19 cellular contexts compared by ENCODE assay signal in the genomic region with DNA sequence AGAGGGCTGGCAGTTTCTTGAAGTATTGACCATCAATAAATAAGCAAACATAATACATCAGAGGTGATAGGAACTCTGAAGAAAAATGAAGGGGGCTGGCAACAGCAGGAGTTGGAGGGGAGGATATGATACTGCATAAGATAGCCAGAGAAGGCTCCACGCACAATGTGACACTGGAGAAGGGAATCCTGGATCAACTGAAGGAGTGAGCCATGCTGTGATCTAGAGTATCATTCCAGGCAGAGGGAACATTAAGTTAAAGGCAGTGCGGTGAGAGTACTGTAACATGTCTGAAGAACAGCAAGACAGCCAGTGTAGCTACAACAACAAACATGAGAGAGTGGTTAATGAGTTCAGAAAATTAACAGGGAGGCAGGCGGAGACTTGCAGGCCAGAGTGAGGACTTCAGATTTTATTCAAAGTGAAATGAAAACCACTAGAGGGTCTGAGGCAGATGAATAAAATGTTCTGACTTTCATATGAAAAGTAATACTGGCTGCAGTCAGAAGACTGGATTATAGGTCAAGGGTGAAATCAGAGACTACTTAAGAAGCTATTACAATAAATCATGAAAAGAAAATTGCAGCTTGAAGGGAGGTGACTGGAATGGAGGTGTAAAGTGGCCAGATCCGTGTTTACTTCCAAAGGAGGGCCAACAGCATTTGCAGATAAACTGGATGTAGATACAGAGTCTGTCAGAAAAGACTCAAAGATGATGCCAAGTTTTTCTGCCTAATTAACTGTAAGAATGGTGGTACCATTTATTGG. TPM values are rescaled to one million over a fixed set of nuclear protein-coding genes. Genes with fewer than 3 reads are reported as not detected.
DNase-seq lines count a peak whose midpoint lies in the region; ATAC-seq and TF ChIP-seq lines count a peak whose summit lies in the region.
"Had no signal": no experiment of that assay in that cellular context is flagged by ENCODE, and none has a peak within 500 bp of the region (broad histone marks: within the 10 kb centered on the region; RNA-seq: fewer than 3 reads in every experiment).

No MANE protein-coding gene starts in this region.

- TF ChIP-seq CTCF in GM23338 (conservative IDR thresholded peaks at IDR 0.05; ENCODE audit: low read depth in 2 of 2), result no peak
- TF ChIP-seq CTCF in left lung (IDR thresholded peaks at IDR 0.05), result no peak
- TF ChIP-seq CTCF in HFFc6 (IDR thresholded peaks at IDR 0.05), result no peak

- H3K4me3 Mint-ChIP-seq in GM23338, result no peak overlapping the region
- H3K4me3 Mint-ChIP-seq in HFFc6, result no peak overlapping the region
- H3K4me3 Mint-ChIP-seq: activated naive CD4-positive, alpha-beta T cell treated with anti-CD3 and anti-CD28 coated beads for 36 hours had no signal

- H3K79me2 ChIP-seq in GM23338 (replicated peaks; ENCODE audit: insufficient read depth), result peaks cover 100% of the 10 kb centered on the region

- no peak overlapping the region for H2AFZ ChIP-seq in GM23338

- no peaks in the 10 kb centered on the region for H3K27me3 ChIP-seq in GM23338 (ENCODE audit: insufficient read depth)
- no peaks in the 10 kb centered on the region for H3K27me3 ChIP-seq in left lung
- H3K27me3 ChIP-seq: body of pancreas, heart left ventricle, tibial nerve had no signal

- H3K9me3 Mint-ChIP-seq in GM23338, result no peaks in the 10 kb centered on the region
- H3K9me3 Mint-ChIP-seq in HFFc6, result no peaks in the 10 kb centered on the region
- H3K9me3 Mint-ChIP-seq: activated naive CD4-positive, alpha-beta T cell treated with anti-CD3 and anti-CD28 coated beads for 36 hours had no signal

- DNase-seq in GM23338 (ENCODE audit: low spot score) (no peak), NCI-H2196 treated with DMSO at 0.1 percent for 48 hours (lab: John Stamatoyannopoulos, UW; ENCODE audit: unreplicated experiment) (peak; percentile 12), left lung (no peak), HFFc6 (no peak), Ammon's horn (ENCODE audit: low spot score) (no peak)
- DNase-seq: activated CD4-positive, CD25-positive, alpha-beta regulatory T cell treated with anti-CD3 and anti-CD28 coated beads, Interleukin-2, amount 50 U/mL, for 72 hours; activated CD8-positive, alpha-beta memory T cell treated with anti-CD3 and anti-CD28 coated beads, Interleukin-2, amount 50 U/mL, for 4 hours; activated naive CD4-positive, alpha-beta T cell treated with anti-CD3 and anti-CD28 coated beads for 36 hours; body of pancreas; dermis blood vessel endothelial cell; heart left ventricle; left cardiac atrium; NCI-H2081 treated with DMSO at 0.1 percent for 48 hours; SIG-M5; stimulated activated CD4-positive, alpha-beta T cell treated with anti-CD3 and anti-CD28 coated beads, Interleukin-4, amount 100 ng/mL, for 24 hours had no signal

- H3F3A ChIP-seq in GM23338 (replicated peaks; ENCODE audit: low read depth), result no peaks in the 10 kb centered on the region

- H3K36me3 ChIP-seq in GM23338 (ENCODE audit: insufficient read depth) (no peaks in the 10 kb centered on the region), left lung (no peaks in the 10 kb centered on the region)
- H3K36me3 ChIP-seq: heart left ventricle, tibial nerve had no signal

- peaks cover 59% of the 10 kb centered on the region for H4K20me1 ChIP-seq in GM23338 (replicated peaks; ENCODE audit: insufficient read depth)

- H3K36me3 Mint-ChIP-seq in GM23338 (ENCODE audit: low read depth) (no peaks in the 10 kb centered on the region), HFFc6 (ENCODE audit: low read depth) (peaks cover 8% of the 10 kb centered on the region)

- ATAC-seq in GM18502 (IDR thresholded peaks at IDR 0.05; ENCODE audit: poor library complexity, unreplicated experiment) (peak; percentile 1), GM23338 (0 out of 3 replicates have a peak, but pooled peaks have one; percentile 6), left lung (peak; percentile 22), HG02610 (IDR thresholded peaks at IDR 0.05; ENCODE audit: unreplicated experiment) (no peak)
- ATAC-seq: esophagus mucosa had no signal

- H3K9me2 ChIP-seq in GM23338 (ENCODE audit: insufficient read depth), result no peaks in the 10 kb centered on the region

- H3K4me2 ChIP-seq in GM23338, result 0 out of 2 replicates have a peak overlapping the region, but pooled peaks have one; percentile 12

- peak overlapping the region; percentile 75 for H3K27ac ChIP-seq in GM23338 (ENCODE audit: low read depth)
- H3K27ac ChIP-seq in left lung, result no peak overlapping the region
- H3K27ac ChIP-seq: body of pancreas, heart left ventricle, tibial nerve had no signal

- H3K4me1 ChIP-seq in GM23338 (ENCODE audit: insufficient read depth) (peaks cover 86% of the 10 kb centered on the region), left lung (peaks cover 6 to 22% of the 10 kb centered on the region in 2 donors)

- H3K4me1 Mint-ChIP-seq in GM23338 (peaks cover 42% of the 10 kb centered on the region), HFFc6 (ENCODE audit: low read depth) (peaks cover 37% of the 10 kb centered on the region)

- H3K27ac Mint-ChIP-seq in GM23338 (no peak overlapping the region), HFFc6 (no peak overlapping the region)
- H3K27ac Mint-ChIP-seq: activated naive CD4-positive, alpha-beta T cell treated with anti-CD3 and anti-CD28 coated beads for 36 hours had no signal

- H3K4me3 ChIP-seq in GM23338 (no peak overlapping the region), left lung (no peak overlapping the region)
- H3K4me3 ChIP-seq: body of pancreas, heart left ventricle, tibial nerve had no signal

- H3K27me3 Mint-ChIP-seq in GM23338 (ENCODE audit: insufficient read depth, low read depth, poor library complexity) (no peaks in the 10 kb centered on the region), HFFc6 (ENCODE audit: insufficient read depth) (no peaks in the 10 kb centered on the region; the same call in 1 of the 2 replicates)

- intact Hi-C loops in left lung (cut with DNase I), result no loop called here

- H3K9me3 ChIP-seq in left lung, result no peaks in the 10 kb centered on the region
- H3K9me3 ChIP-seq: body of pancreas, heart left ventricle, tibial nerve had no signal

TF ChIP-seq in GM23338, 12 proteins besides CTCF, POLR2A, EP300 and RAD21 (continues in another document):
- TF ChIP-seq POLR2AphosphoS5 (IDR thresholded peaks at IDR 0.05; ENCODE audit: low read depth) (no peak), ZNF331 (CRISPR knock-in tag; IDR thresholded peaks at IDR 0.05; ENCODE audit: low read depth) (no peak), JUNB (IDR thresholded peaks at IDR 0.05; ENCODE audit: unreplicated experiment) (no peak), EZH2 (IDR thresholded peaks at IDR 0.05; ENCODE audit: low read depth, unreplicated experiment) (no peak), CREB1 (CRISPR knock-in tag; IDR thresholded peaks at IDR 0.05; ENCODE audit: low read depth) (no peak), ETS1 (IDR thresholded peaks at IDR 0.05) (no peak), STAT1 (IDR thresholded peaks at IDR 0.05; ENCODE audit: unreplicated experiment) (no peak), NANOG (IDR thresholded peaks at IDR 0.05; ENCODE audit: borderline replicate concordance) (no peak), EZH2phosphoT487 (IDR thresholded peaks at IDR 0.05; ENCODE audit: unreplicated experiment) (no peak), ZNF114 (CRISPR knock-in tag; IDR thresholded peaks at IDR 0.05) (no peak), REST (IDR thresholded peaks at IDR 0.05; ENCODE audit: unreplicated experiment) (no peak)

RNA-seq across cellular contexts. Expression of gene RRAS2, which starts 49.4 kb away (rescaled TPM):
- total RNA-seq in GM23338 (2014; rRNA removed; shearing (Covaris generic)), result 293 and 296 TPM in 2 replicates
- polyA plus RNA-seq in GM23338 (2016; fragmentation: Nextera tagmentation; extraction: Ambion mirVana), result 174 and 196 TPM in 2 replicates
- total RNA-seq in left lung, result 10 to 100 TPM; 44.2 to 51.4 TPM
- 100 to 1,000 TPM in 3 of 6 experiments, 10 to 100 TPM in 3; 89.6 to 122 (median 103) TPM for total RNA-seq in HFFc6 (2021; fragmentation: NEBNext Ultra II Directional; extraction: Animal tissue kit (Norgen Biotek cat#: 25700))
